8 cellular contexts compared by ENCODE assay signal in the genomic region with DNA sequence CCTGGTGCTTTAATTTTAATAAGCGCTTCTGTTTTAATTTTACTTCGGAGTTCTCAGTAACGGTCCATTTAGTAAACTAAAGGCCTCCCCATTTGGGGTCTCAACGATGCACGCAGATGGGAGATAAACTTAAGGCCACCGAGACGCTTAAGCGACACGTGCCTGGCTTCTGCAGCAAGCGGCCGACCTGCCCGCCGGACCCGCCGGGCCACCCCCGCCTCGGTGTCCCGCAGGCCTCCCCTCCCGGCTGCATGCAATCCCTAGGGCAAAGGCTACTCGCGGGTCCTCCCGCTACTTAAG. TPM values are rescaled to one million over a fixed set of nuclear protein-coding genes. Genes with fewer than 3 reads are reported as not detected.
DNase-seq lines count a peak whose midpoint lies in the region; ATAC-seq and TF ChIP-seq lines count a peak whose summit lies in the region.

No MANE protein-coding gene starts in this region.

- H3K4me1 ChIP-seq in right lobe of liver (peaks cover 0 to 15% (median 5%) of the 10 kb centered on the region in 4 donors), upper lobe of right lung (no peaks in the 10 kb centered on the region)

- no peak for DNase-seq in activated naive CD8-positive, alpha-beta T cell treated with anti-CD3 and anti-CD28 coated beads, Interleukin-2, amount 10 ng/mL, durations not matched to agents 7 days and 5 days
- DNase-seq in right lobe of liver (no peak), upper lobe of right lung (no peak), pons (ENCODE audit: low spot score) (no peak), NCI-H1105 (lab: John Stamatoyannopoulos, UW) (no peak)

- H3K36me3 Mint-ChIP-seq in activated naive CD8-positive, alpha-beta T cell treated with anti-CD3 and anti-CD28 coated beads, Interleukin-2, amount 10 ng/mL, durations not matched to agents 7 days and 5 days: no peaks in the 10 kb centered on the region

- no peaks in the 10 kb centered on the region for H3K27me3 Mint-ChIP-seq in activated naive CD8-positive, alpha-beta T cell treated with anti-CD3 and anti-CD28 coated beads, Interleukin-2, amount 10 ng/mL, durations not matched to agents 7 days and 5 days

- peaks cover 4% of the 10 kb centered on the region for H3K4me1 Mint-ChIP-seq in activated naive CD8-positive, alpha-beta T cell treated with anti-CD3 and anti-CD28 coated beads, Interleukin-2, amount 10 ng/mL, durations not matched to agents 7 days and 5 days

- 0% methylated on average over 17 of the region's 22 CpGs for WGBS in right lobe of liver (ENCODE audit: insufficient coverage, low coverage, low lambda C conversion rate, missing lambda C conversion rate)

- peaks cover 1% of the 10 kb centered on the region for H3K9me3 Mint-ChIP-seq in activated naive CD8-positive, alpha-beta T cell treated with anti-CD3 and anti-CD28 coated beads, Interleukin-2, amount 10 ng/mL, durations not matched to agents 7 days and 5 days

- H3K36me3 ChIP-seq in right lobe of liver: no peaks in the 10 kb centered on the region
- H3K36me3 ChIP-seq in upper lobe of right lung: no peaks in the 10 kb centered on the region

- peak overlapping the region; percentile 76 for H3K4me3 Mint-ChIP-seq in activated naive CD8-positive, alpha-beta T cell treated with anti-CD3 and anti-CD28 coated beads, Interleukin-2, amount 10 ng/mL, durations not matched to agents 7 days and 5 days

- POLR2A ChIA-PET in activated naive CD8-positive, alpha-beta T cell treated with anti-CD3 and anti-CD28 coated beads, Interleukin-2, amount 10 ng/mL, durations not matched to agents 7 days and 5 days (lab: Charles Lee): interaction anchor here (1.0 kb wide), 1 partner anchor 220 kb away, joined by 3 read pairs; no protein-coding TSS in a partner anchor

- intact Hi-C loops in right lobe of liver (cut with DNase I): no loop called here
- intact Hi-C loops in upper lobe of right lung (cut with DNase I): no loop called here

- no peak overlapping the region for H3K27ac Mint-ChIP-seq in activated naive CD8-positive, alpha-beta T cell treated with anti-CD3 and anti-CD28 coated beads, Interleukin-2, amount 10 ng/mL, durations not matched to agents 7 days and 5 days

- H3K27ac ChIP-seq in right lobe of liver: peak overlapping the region; percentile 36 to 86 (median 76)
- H3K27ac ChIP-seq in upper lobe of right lung: peak overlapping the region; percentile 78

- no peak for TF ChIP-seq POLR2A in right lobe of liver (IDR thresholded peaks at IDR 0.05)

- H3K9me3 ChIP-seq in right lobe of liver: no peaks in the 10 kb centered on the region
- H3K9me3 ChIP-seq in upper lobe of right lung: no peaks in the 10 kb centered on the region

- ATAC-seq in HG02938 (IDR thresholded peaks at IDR 0.05; ENCODE audit: unreplicated experiment): peak; percentile 5
- no peak for ATAC-seq in activated naive CD8-positive, alpha-beta T cell treated with anti-CD3 and anti-CD28 coated beads, Interleukin-2, amount 10 ng/mL, durations not matched to agents 7 days and 5 days (ENCODE audit: low read depth)
- peak in 1 of 4 donors; percentile 12 for ATAC-seq in right lobe of liver
- ATAC-seq in upper lobe of right lung: no peak
- ATAC-seq in HG03139 (IDR thresholded peaks at IDR 0.05; ENCODE audit: unreplicated experiment): no peak

- H3K27me3 ChIP-seq in right lobe of liver (no peaks in the 10 kb centered on the region), upper lobe of right lung (no peaks in the 10 kb centered on the region)

- H3K4me3 ChIP-seq in GM08714 (ENCODE audit: low read length) (peak overlapping the region; percentile 95), right lobe of liver (peak overlapping the region; percentile 87 to 94 (median 92)), upper lobe of right lung (peak overlapping the region; percentile 74)

- TF ChIP-seq CTCF in right lobe of liver (IDR thresholded peaks at IDR 0.05) (no peak), upper lobe of right lung (IDR thresholded peaks at IDR 0.05) (no peak)

RNA-seq across cellular contexts. Expression of a gene that starts 0.6 kb away (rescaled TPM):
- total RNA-seq in activated naive CD8-positive, alpha-beta T cell treated with anti-CD3 and anti-CD28 coated beads, Interleukin-2, amount 10 ng/mL, durations not matched to agents 7 days and 5 days: 1 to 10 TPM; 8.4 to 8.6 TPM
- total RNA-seq in right lobe of liver: 10 to 100 TPM; 41.8 to 77.1 (median 52.4) TPM
- 17.0 TPM for total RNA-seq in upper lobe of right lung

RNA-seq across cellular contexts. Expression of a gene that starts 18.6 kb away (rescaled TPM):
- total RNA-seq in activated naive CD8-positive, alpha-beta T cell treated with anti-CD3 and anti-CD28 coated beads, Interleukin-2, amount 10 ng/mL, durations not matched to agents 7 days and 5 days: under 1 TPM; 0.53 to 0.65 TPM
- 1 to 10 TPM in 3 of 6 experiments, under 1 TPM in 2, not detected in 1; 0.55 to 2.0 (median 1.2) TPM for total RNA-seq in right lobe of liver
- total RNA-seq in upper lobe of right lung: 1.5 TPM

RNA-seq across cellular contexts. Expression of a gene that starts 60.0 kb away (rescaled TPM):
- 10 to 100 TPM; 28.3 to 29.3 TPM for total RNA-seq in activated naive CD8-positive, alpha-beta T cell treated with anti-CD3 and anti-CD28 coated beads, Interleukin-2, amount 10 ng/mL, durations not matched to agents 7 days and 5 days
- total RNA-seq in right lobe of liver (10 to 100 TPM; 12.8 to 15.5 (median 14.6) TPM), upper lobe of right lung (33.5 TPM)
